33 cellular contexts compared by ENCODE assay signal in the genomic region with DNA sequence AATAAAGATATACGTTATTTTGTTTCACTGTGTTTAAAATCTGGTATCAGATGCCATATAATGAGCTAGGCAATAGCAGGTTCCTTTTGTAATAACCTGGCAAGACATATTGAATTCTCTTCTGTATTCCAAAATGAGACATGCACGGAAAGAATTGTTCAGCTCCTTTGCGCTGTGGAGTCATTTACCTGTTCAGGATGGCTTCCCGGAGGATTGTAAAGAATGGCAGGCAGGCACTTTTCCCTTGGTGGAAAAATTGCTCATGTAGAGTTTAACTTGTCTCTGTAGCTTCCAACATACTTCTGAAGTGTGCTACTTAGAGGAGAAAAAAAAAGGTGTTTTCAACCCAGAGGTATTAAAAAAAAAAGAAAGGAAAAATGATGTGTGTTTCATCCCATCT.
"Had no signal": no experiment of that assay in that cellular context is flagged by ENCODE, and none has a peak within 500 bp of the region (broad histone marks: within the 10 kb centered on the region; RNA-seq: fewer than 3 reads in every experiment).

No MANE protein-coding gene starts in this region.

- H3K4me3 ChIP-seq: adrenal gland, body of pancreas, breast epithelium had no signal

- H3K4me1 ChIP-seq: adrenal gland, body of pancreas, breast epithelium had no signal

- DNase-seq: activated B cell treated with CpG ODN at 0.5 μM for 24 hours; activated CD4-positive, alpha-beta memory T cell treated with anti-CD3 and anti-CD28 coated beads for 36 hours; activated CD4-positive, alpha-beta T cell treated with anti-CD3 and anti-CD28 coated beads for 4 hours; activated CD4-positive, alpha-beta T cell treated with anti-CD3 and anti-CD28 coated beads, Interleukin-2, amount 10 ng/mL, durations not matched to agents 24 days and 14 days; activated CD4-positive, alpha-beta T cell treated with anti-CD3 and anti-CD28 coated beads, Interleukin-2, amount 50 U/mL, for 1 hour; activated CD4-positive, alpha-beta T cell treated with anti-CD3 and anti-CD28 coated beads, Interleukin-2, amount 50 U/mL, for 4 hours; activated CD4-positive, CD25-positive, alpha-beta regulatory T cell treated with anti-CD3 and anti-CD28 coated beads, Interleukin-2, amount 50 U/mL, for 72 hours; activated CD8-positive, alpha-beta memory T cell treated with anti-CD3 and anti-CD28 coated beads, Interleukin-2, amount 50 U/mL, for 4 hours; activated CD8-positive, alpha-beta T cell treated with anti-CD3 and anti-CD28 coated beads for 36 hours; activated effector memory CD4-positive, alpha-beta T cell treated with anti-CD3 and anti-CD28 coated beads, Interleukin-2, amount 50 U/mL, for 16 hours; activated gamma-delta T cell treated with Interleukin-2 at 50 U/mL for 16 hours; activated naive CD4-positive, alpha-beta T cell; activated naive CD4-positive, alpha-beta T cell treated with anti-CD3 and anti-CD28 coated beads for 36 hours; activated naive CD4-positive, alpha-beta T cell treated with anti-CD3 and anti-CD28 coated beads, Interleukin-2, amount 50 U/mL, for 16 hours; activated naive CD8-positive, alpha-beta T cell treated with anti-CD3 and anti-CD28 coated beads for 36 hours; activated T-cell treated with anti-CD3 and anti-CD28 coated beads for 4 hours; activated T-cell treated with anti-CD3 and anti-CD28 coated beads, Interleukin-2, amount 50 U/mL, for 1 hour; activated T-cell treated with anti-CD3 and anti-CD28 coated beads, Interleukin-2, amount 50 U/mL, for 4 hours; activated T-cell treated with anti-CD3 and anti-CD28 coated beads, Interleukin-2, amount 50 U/mL, for 72 hours; adrenal gland; amniotic stem cell; aorta; body of pancreas; brain microvascular endothelial cell; central memory CD4-positive, alpha-beta T cell; T-helper 9 cell had no signal

- H3K36me3 ChIP-seq: adrenal gland, brain microvascular endothelial cell, breast epithelium had no signal

- ATAC-seq: activated CD8-positive, alpha-beta T cell treated with anti-CD3 and anti-CD28 coated beads for 36 hours; activated naive CD4-positive, alpha-beta T cell treated with anti-CD3 and anti-CD28 coated beads, Interleukin-2, amount 50 U/mL, for 72 hours; activated T-cell treated with anti-CD3 and anti-CD28 coated beads, Interleukin-2, amount 50 U/mL, for 4 hours; activated T-cell treated with anti-CD3 and anti-CD28 coated beads, Interleukin-2, amount 50 U/mL, for 72 hours; activated T-helper 17 cell treated with anti-CD3 and anti-CD28 coated beads, Interleukin-2, amount 50 U/mL, for 72 hours; body of pancreas had no signal

- H3K27me3 ChIP-seq: adrenal gland, body of pancreas, brain microvascular endothelial cell, breast epithelium had no signal

- FAIRE-seq: astrocyte, colon, TTC549 had no signal

- H3K27ac ChIP-seq: adrenal gland, body of pancreas, brain microvascular endothelial cell, breast epithelium, VCaP had no signal

- H3K9me3 ChIP-seq: adrenal gland, body of pancreas, breast epithelium had no signal
